In genomic region chr3:156605686-156606605, GRCh38 we compare ENCODE assay signal across 1 cellular context.
TF ChIP-seq lines count a peak whose summit lies in the region.

No MANE protein-coding gene starts in this region.

TF ChIP-seq in H1, 55 proteins besides CTCF, POLR2A, EP300 and RAD21:
- TF ChIP-seq SIRT6 (IDR thresholded peaks at IDR 0.05; ENCODE audit: low read length), result no peak
- TF ChIP-seq GABPA (IDR thresholded peaks at IDR 0.05; ENCODE audit: borderline replicate concordance, insufficient read depth, low read length), result no peak
- TF ChIP-seq E2F6 (IDR thresholded peaks at IDR 0.05), result no peak; the same call in 1 of the 2 replicates
- TF ChIP-seq CBX8 (IDR thresholded peaks at IDR 0.05; ENCODE audit: borderline replicate concordance, low read depth, low read length), result no peak
- TF ChIP-seq SP1 (IDR thresholded peaks at IDR 0.05; ENCODE audit: low read depth, low read length), result no peak
- TF ChIP-seq RNF2 (IDR thresholded peaks at IDR 0.05; ENCODE audit: borderline replicate concordance, low read depth, low read length, missing control alignments, poor library complexity, severe bottlenecking), result no peak
- no peak for TF ChIP-seq MAX (IDR thresholded peaks at IDR 0.05)
- TF ChIP-seq PHF8 (conservative IDR thresholded peaks at IDR 0.05; ENCODE audit: low read depth, low read length), result peak; percentile 45; the same call in 1 of the 2 replicates
- no peak for TF ChIP-seq GTF2F1 (IDR thresholded peaks at IDR 0.05; ENCODE audit: borderline replicate concordance, low read depth, low read length)
- TF ChIP-seq RBBP5 (IDR thresholded peaks at IDR 0.05; ENCODE audit: borderline replicate concordance, low read depth, low read length), result peak; percentile 85; the same call in 1 of the 2 replicates
- TF ChIP-seq HDAC6 (IDR thresholded peaks at IDR 0.05; ENCODE audit: low read depth, low read length), result no peak
- TF ChIP-seq CHD2 (IDR thresholded peaks at IDR 0.05; ENCODE audit: low read length), result no peak
- TF ChIP-seq TCF12 (IDR thresholded peaks at IDR 0.05; ENCODE audit: low read depth, low read length), result no peak
- TF ChIP-seq CEBPB (IDR thresholded peaks at IDR 0.05; ENCODE audit: low read depth, low read length), result no peak
- peak; percentile 41 for TF ChIP-seq CTBP2 (IDR thresholded peaks at IDR 0.05; ENCODE audit: borderline replicate concordance, insufficient read depth, insufficient read length, low read length)
- no peak for TF ChIP-seq RXRA (IDR thresholded peaks at IDR 0.05; ENCODE audit: insufficient read depth, low read depth, low read length)
- TF ChIP-seq SUZ12 (IDR thresholded peaks at IDR 0.05; ENCODE audit: low read length), result no peak
- TF ChIP-seq TAF7 (optimal IDR thresholded peaks at IDR 0.05; ENCODE audit: borderline replicate concordance, low read depth, low read length), result peak; percentile 23
- no peak; the same call in 1 of the 2 replicates for TF ChIP-seq KDM1A (IDR thresholded peaks at IDR 0.05; ENCODE audit: borderline replicate concordance, low read length)
- peak; percentile 54 for TF ChIP-seq KDM4A (IDR thresholded peaks at IDR 0.05; ENCODE audit: low read depth, low read length, severe bottlenecking)
- 0 out of 2 replicates have a peak, but pooled peaks have one; percentile 9 for TF ChIP-seq YY1 (IDR thresholded peaks at IDR 0.05; ENCODE audit: low read depth, low read length)
- peak in 1 of 2 experiments; percentile 14; a peak in 1 of 4 replicates for TF ChIP-seq HDAC2 (IDR thresholded peaks at IDR 0.05; ENCODE audit: borderline replicate concordance in 1 of 2, low read depth in 2 of 2, low read length in 2 of 2)
- TF ChIP-seq CHD1 (IDR thresholded peaks at IDR 0.05; ENCODE audit: low read depth, low read length), result no peak
- TF ChIP-seq MAFK (IDR thresholded peaks at IDR 0.05; ENCODE audit: low read depth, low read length), result peak; percentile 59; the same call in 1 of the 2 replicates
- no peak for TF ChIP-seq NANOG (IDR thresholded peaks at IDR 0.05; ENCODE audit: insufficient read depth, low read depth, low read length, poor library complexity, severe bottlenecking)
- 0 out of 2 replicates have a peak, but pooled peaks have one; percentile 38 for TF ChIP-seq POLR2AphosphoS5 (IDR thresholded peaks at IDR 0.05; ENCODE audit: low read depth, low read length)
- no peak for TF ChIP-seq BCL11A (IDR thresholded peaks at IDR 0.05; ENCODE audit: low read depth in 2 of 2, low read length in 2 of 2)
- no peak for TF ChIP-seq SP2 (IDR thresholded peaks at IDR 0.05; ENCODE audit: low read length)
- no peak for TF ChIP-seq CHD7 (IDR thresholded peaks at IDR 0.05; ENCODE audit: insufficient replicate concordance, low read length)
- no peak for TF ChIP-seq SRF (IDR thresholded peaks at IDR 0.05; ENCODE audit: low read depth, low read length)
- no peak for TF ChIP-seq USF2 (IDR thresholded peaks at IDR 0.05; ENCODE audit: low read length)
- peak; percentile 82 for TF ChIP-seq TEAD4 (IDR thresholded peaks at IDR 0.05; ENCODE audit: low read depth, low read length)
- TF ChIP-seq ASH2L (IDR thresholded peaks at IDR 0.05; ENCODE audit: low read length), result peak; percentile 72
- TF ChIP-seq RFX5 (IDR thresholded peaks at IDR 0.05; ENCODE audit: borderline replicate concordance, low read depth, low read length), result no peak
- no peak for TF ChIP-seq BACH1 (IDR thresholded peaks at IDR 0.05; ENCODE audit: low read length)
- no peak for TF ChIP-seq SIN3A (conservative IDR thresholded peaks at IDR 0.05 in 1 of 2, IDR thresholded peaks at IDR 0.05 in 1 of 2; ENCODE audit: low read depth in 1 of 2, low read length in 2 of 2)
- peak; percentile 46; the same call in 1 of the 2 replicates for TF ChIP-seq TAF1 (IDR thresholded peaks at IDR 0.05; ENCODE audit: low read depth, low read length)
- no peak for TF ChIP-seq SIX5 (IDR thresholded peaks at IDR 0.05; ENCODE audit: low read depth, low read length)
- TF ChIP-seq CBX5 (IDR thresholded peaks at IDR 0.05; ENCODE audit: low read depth, low read length), result no peak
- no peak for TF ChIP-seq KDM5A (IDR thresholded peaks at IDR 0.05; ENCODE audit: low read length)
- no peak for TF ChIP-seq EGR1 (IDR thresholded peaks at IDR 0.05; ENCODE audit: borderline replicate concordance, low read depth, low read length)
- TF ChIP-seq ATF2 (IDR thresholded peaks at IDR 0.05; ENCODE audit: low read length), result no peak
- peak; percentile 54 for TF ChIP-seq TBP (IDR thresholded peaks at IDR 0.05; ENCODE audit: low read depth, low read length)
- TF ChIP-seq JUND (IDR thresholded peaks at IDR 0.05; ENCODE audit: low read length), result no peak
- no peak for TF ChIP-seq EZH2 (IDR thresholded peaks at IDR 0.05; ENCODE audit: low read depth, low read length, severe bottlenecking)
- TF ChIP-seq JUN (IDR thresholded peaks at IDR 0.05; ENCODE audit: low read depth, low read length), result no peak
- no peak for TF ChIP-seq SAP30 (IDR thresholded peaks at IDR 0.05; ENCODE audit: insufficient read depth, insufficient replicate concordance, low read length)
- TF ChIP-seq NRF1 (IDR thresholded peaks at IDR 0.05; ENCODE audit: low read depth, low read length), result peak; percentile 20; the same call in 1 of the 2 replicates
- TF ChIP-seq CREB1 (IDR thresholded peaks at IDR 0.05), result 0 out of 2 replicates have a peak, but pooled peaks have one; percentile 9
- TF ChIP-seq SP4 (IDR thresholded peaks at IDR 0.05; ENCODE audit: low read length), result no peak
- peak; percentile 63; the same call in 1 of the 2 replicates for TF ChIP-seq POU5F1 (IDR thresholded peaks at IDR 0.05; ENCODE audit: low read depth, low read length)
- TF ChIP-seq ZNF274 (IDR thresholded peaks at IDR 0.05; ENCODE audit: borderline replicate concordance, extremely low read depth, low read length), result no peak
- no peak for TF ChIP-seq ATF3 (IDR thresholded peaks at IDR 0.05; ENCODE audit: insufficient read depth, low read depth, low read length)
- TF ChIP-seq FOSL1 (IDR thresholded peaks at IDR 0.05; ENCODE audit: insufficient read depth, low read depth, low read length), result no peak
- no peak for TF ChIP-seq BRCA1 (IDR thresholded peaks at IDR 0.05; ENCODE audit: low read depth, low read length)
